In the genomic region with DNA sequence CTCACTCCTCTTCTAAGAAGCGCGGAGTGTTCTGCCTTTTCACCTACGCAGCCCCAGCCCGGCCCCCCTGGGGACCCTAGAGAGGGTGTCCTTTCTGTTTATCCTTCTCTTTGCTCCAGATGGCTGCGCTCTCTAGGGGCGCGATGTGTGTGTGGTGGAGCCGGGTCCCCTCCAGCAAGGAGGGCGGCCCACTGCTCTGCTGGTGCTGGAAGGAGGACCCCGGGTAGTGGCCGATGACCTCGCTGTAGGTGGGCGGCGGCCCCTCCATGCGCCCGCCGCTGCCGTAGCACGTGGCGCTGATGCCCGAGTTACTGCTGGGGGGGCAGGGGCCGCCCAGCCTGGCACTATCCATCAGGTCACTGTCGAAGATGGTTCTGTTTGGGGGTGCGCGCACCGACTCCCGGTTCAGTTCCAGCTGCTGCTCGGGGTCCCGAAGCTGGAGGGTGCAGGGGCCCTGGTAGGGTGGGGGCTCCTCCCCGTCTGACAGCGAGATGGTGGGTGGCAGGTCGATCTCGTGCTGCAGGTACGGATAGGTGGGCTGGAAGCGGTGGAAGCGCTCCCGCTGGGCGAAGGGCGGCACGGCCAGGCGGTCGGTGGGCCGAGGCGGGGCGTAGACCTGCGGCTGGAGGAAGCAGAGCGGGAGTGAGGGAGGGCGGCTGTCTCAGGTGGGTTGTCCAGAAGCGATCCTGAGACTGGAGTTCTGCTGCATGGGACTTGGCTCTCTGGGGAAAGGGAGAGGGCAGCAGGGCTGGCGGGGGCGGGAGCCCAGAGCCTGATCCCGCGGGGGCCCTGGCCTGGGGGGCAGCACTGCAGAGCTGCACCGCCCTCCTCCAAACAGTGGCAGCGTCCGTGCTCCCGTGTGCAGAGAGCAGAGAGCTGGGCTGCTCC, we compare ENCODE assay signal across 14 cellular contexts. TPM values are rescaled to one million over a fixed set of nuclear protein-coding genes. Genes with fewer than 3 reads are reported as not detected.
DNase-seq lines count a peak whose midpoint lies in the region; ATAC-seq and TF ChIP-seq lines count a peak whose summit lies in the region.
"Had no signal": no experiment of that assay in that cellular context is flagged by ENCODE, and none has a peak within 500 bp of the region (broad histone marks: within the 10 kb centered on the region; RNA-seq: fewer than 3 reads in every experiment).

No MANE protein-coding gene starts in this region.

- no peaks in the 10 kb centered on the region for H3K27me3 Mint-ChIP-seq in stimulated activated naive CD8-positive, alpha-beta T cell treated with anti-CD3 and anti-CD28 coated beads, Interleukin-15, amount 100 ng/mL, for 72 hours

- H3K27ac Mint-ChIP-seq in stimulated activated naive CD8-positive, alpha-beta T cell treated with anti-CD3 and anti-CD28 coated beads, Interleukin-15, amount 100 ng/mL, for 72 hours: no peak overlapping the region

- H3K36me3 ChIP-seq in lower lobe of right lung: peaks cover 39% of the 10 kb centered on the region

- H3K4me1 ChIP-seq in lower lobe of right lung: peaks cover 4% of the 10 kb centered on the region

- no peaks in the 10 kb centered on the region for H3K9me3 Mint-ChIP-seq in stimulated activated naive CD8-positive, alpha-beta T cell treated with anti-CD3 and anti-CD28 coated beads, Interleukin-15, amount 100 ng/mL, for 72 hours
- H3K9me3 Mint-ChIP-seq: neural crest cell had no signal

- H3K9me3 ChIP-seq in lower lobe of right lung: no peaks in the 10 kb centered on the region

- no peak overlapping the region for H3K4me3 Mint-ChIP-seq in stimulated activated naive CD8-positive, alpha-beta T cell treated with anti-CD3 and anti-CD28 coated beads, Interleukin-15, amount 100 ng/mL, for 72 hours
- H3K4me3 Mint-ChIP-seq: neural crest cell had no signal

- H3K27me3 ChIP-seq in dorsolateral prefrontal cortex: no peaks in the 10 kb centered on the region
- H3K27me3 ChIP-seq in lower lobe of right lung (ENCODE audit: low read depth): no peaks in the 10 kb centered on the region

- no peak for TF ChIP-seq CTCF in dorsolateral prefrontal cortex (IDR thresholded peaks at IDR 0.05 in 54 of 56, conservative IDR thresholded peaks at IDR 0.05 in 2 of 56; ENCODE audit: low read depth in 1 of 56, partially characterized antibody in 56 of 56)
- no peak for TF ChIP-seq CTCF in lower lobe of right lung (IDR thresholded peaks at IDR 0.05)

- DNase-seq in stimulated activated naive CD8-positive, alpha-beta T cell treated with anti-CD3 and anti-CD28 coated beads, Interleukin-15, amount 100 ng/mL, for 72 hours: no peak
- DNase-seq in stimulated activated naive CD8-positive, alpha-beta T cell treated with anti-CD3 and anti-CD28 coated beads, Interleukin-15, Interleukin-2, amounts not matched to agents 100 U/mL and 50 U/mL, for 24 hours: no peak
- DNase-seq in dorsolateral prefrontal cortex (peak in 8 of 10 donors; percentile 2 to 39 (median 24)), lower lobe of right lung (peak; percentile 41), middle frontal gyrus (ENCODE audit: extremely low spot score, low spot score) (no peak), occipital lobe (lab: John Stamatoyannopoulos, UW) (no peak)
- DNase-seq in stimulated activated CD4-positive, alpha-beta T cell treated with anti-CD3 and anti-CD28 coated beads, Interleukin-4, amount 100 ng/mL, for 24 hours: no peak
- DNase-seq: NCI-H1694, NCI-H774 had no signal

- intact Hi-C loops in dorsolateral prefrontal cortex (cut with DNase I) (loop anchor here (2.0 to 5.0 kb wide), 3 partner anchors 310 to 527 kb away; no protein-coding TSS in a partner anchor), lower lobe of right lung (cut with DNase I) (no loop called here)

- H3K27ac ChIP-seq in dorsolateral prefrontal cortex: no peak overlapping the region
- H3K27ac ChIP-seq in lower lobe of right lung: no peak overlapping the region

- H3K4me1 Mint-ChIP-seq in stimulated activated naive CD8-positive, alpha-beta T cell treated with anti-CD3 and anti-CD28 coated beads, Interleukin-15, amount 100 ng/mL, for 72 hours: peaks cover 21% of the 10 kb centered on the region

- no peak overlapping the region for H3K4me3 ChIP-seq in dorsolateral prefrontal cortex
- H3K4me3 ChIP-seq in lower lobe of right lung: no peak overlapping the region
- H3K4me3 ChIP-seq: K562, lung had no signal

- ATAC-seq in stimulated activated naive CD8-positive, alpha-beta T cell treated with anti-CD3 and anti-CD28 coated beads, Interleukin-15, amount 100 ng/mL, for 72 hours: peak; percentile 31
- no peak for ATAC-seq in stimulated activated naive CD8-positive, alpha-beta T cell treated with anti-CD3 and anti-CD28 coated beads, Interleukin-15, Interleukin-2, amounts not matched to agents 100 U/mL and 50 U/mL, for 24 hours
- ATAC-seq in lower lobe of right lung: no peak
- ATAC-seq in HG02588 (IDR thresholded peaks at IDR 0.05; ENCODE audit: unreplicated experiment): no peak
- ATAC-seq: K562 had no signal

RNA-seq across cellular contexts. Expression of a gene that starts 32.0 kb away (rescaled TPM):
- total RNA-seq in dorsolateral prefrontal cortex: 1 to 10 TPM in 11 of 120 experiments, under 1 TPM in 22, not detected in 87; 0.20 to 2.4 (median 0.79) TPM
- total RNA-seq in lower lobe of right lung: 5.8 TPM
- not detected for total RNA-seq in occipital lobe
- total RNA-seq: epithelial cell of proximal tubule, K562, neural crest cell had no signal

RNA-seq across cellular contexts. Expression of a gene that starts 57.6 kb away (rescaled TPM):
- total RNA-seq in dorsolateral prefrontal cortex (10 to 100 TPM; 22.0 to 55.2 (median 36.7) TPM), lower lobe of right lung (26.9 TPM), occipital lobe (8.3 TPM)

Comparison
In these comparisons a context has a peak if more than half of its experiments do, and no peak if none do; other contexts are left out.
1. DNase-seq: peak in dorsolateral prefrontal cortex (8 of 10) and lower lobe of right lung (single experiment); none in stimulated activated naive CD8-positive, alpha-beta T cell treated with anti-CD3 and anti-CD28 coated beads, Interleukin-15, amount 100 ng/mL, for 72 hours (0 of 2), stimulated activated naive CD8-positive, alpha-beta T cell treated with anti-CD3 and anti-CD28 coated beads, Interleukin-15, Interleukin-2, amounts not matched to agents 100 U/mL and 50 U/mL, for 24 hours (single experiment), middle frontal gyrus (single experiment), occipital lobe (single experiment) and stimulated activated CD4-positive, alpha-beta T cell treated with anti-CD3 and anti-CD28 coated beads, Interleukin-4, amount 100 ng/mL, for 24 hours (single experiment).